28 cellular contexts compared by ENCODE assay signal in the genomic region with DNA sequence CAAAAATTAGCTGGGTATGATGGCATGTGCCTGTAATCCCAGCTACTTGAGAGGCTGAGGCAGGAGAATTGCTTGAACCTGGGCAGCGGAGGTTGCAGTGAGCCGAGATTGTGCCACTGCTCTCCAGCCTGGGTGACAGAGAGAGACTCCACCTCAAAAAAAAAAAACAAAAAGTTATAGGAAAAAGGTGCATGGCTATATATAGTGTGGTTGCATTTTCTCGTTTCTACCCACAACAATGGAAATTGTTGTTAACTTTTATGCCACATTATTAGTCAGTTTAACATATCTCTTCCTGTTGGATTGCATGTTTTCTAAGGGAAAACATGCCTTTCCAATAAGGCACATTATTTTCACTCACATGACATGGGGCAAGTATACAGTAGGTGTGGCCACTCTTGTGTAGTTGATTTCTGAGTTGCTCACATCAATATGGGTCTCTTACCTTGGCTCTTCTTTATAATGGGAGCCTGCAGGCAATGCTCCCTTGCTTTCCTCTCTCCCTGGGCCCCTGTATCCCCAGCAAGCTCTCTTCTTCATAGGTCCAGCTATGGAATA.
DNase-seq lines count a peak whose midpoint lies in the region; ATAC-seq and FAIRE-seq lines count a peak whose summit lies in the region.
"Had no signal": no experiment of that assay in that cellular context is flagged by ENCODE, and none has a peak within 500 bp of the region (broad histone marks: within the 10 kb centered on the region; RNA-seq: fewer than 3 reads in every experiment).

No MANE protein-coding gene starts in this region.

- CTCF ChIA-PET in activated CD4-positive, alpha-beta T cell treated with anti-CD3 and anti-CD28 coated beads for 36 hours (lab: Charles Lee), result interaction anchor here (1.0 kb wide), 1 partner anchor 12 kb away, joined by 3 read pairs; no protein-coding TSS in a partner anchor

- peaks cover 56% of the 10 kb centered on the region for H3K4me1 Mint-ChIP-seq in activated CD4-positive, alpha-beta T cell treated with anti-CD3 and anti-CD28 coated beads for 36 hours
- peaks cover 54% of the 10 kb centered on the region for H3K4me1 Mint-ChIP-seq in activated naive CD8-positive, alpha-beta T cell treated with anti-CD3 and anti-CD28 coated beads for 36 hours
- H3K4me1 Mint-ChIP-seq in stimulated activated naive CD8-positive, alpha-beta T cell treated with anti-CD3 and anti-CD28 coated beads, Interleukin-15, Interleukin-2, amounts not matched to agents 100 ng/mL and 50 ng/mL, for 24 hours (ENCODE audit: low read depth), result peaks cover 68% of the 10 kb centered on the region
- H3K4me1 Mint-ChIP-seq: CD14-positive monocyte had no signal

- intact Hi-C loops in activated CD4-positive, alpha-beta T cell treated with anti-CD3 and anti-CD28 coated beads for 36 hours (cut with DNase I, micrococcal nuclease), result loop anchor here (5.0 kb wide), 3 partner anchors 40 to 145 kb away; no protein-coding TSS in a partner anchor

- no peak for FAIRE-seq in frontal cortex (lab: Jason Lieb, UNC)
- FAIRE-seq: GM12892 had no signal

- H3K36me3 Mint-ChIP-seq in activated CD4-positive, alpha-beta T cell treated with anti-CD3 and anti-CD28 coated beads for 36 hours (ENCODE audit: low read depth), result peaks cover 51% of the 10 kb centered on the region
- H3K36me3 Mint-ChIP-seq in activated naive CD4-positive, alpha-beta T cell treated with anti-CD3 and anti-CD28 coated beads, Interleukin-2, amount 50 U/mL, for 72 hours, result peaks cover 34 to 55% of the 10 kb centered on the region in 2 donors
- peaks cover 82% of the 10 kb centered on the region for H3K36me3 Mint-ChIP-seq in activated naive CD8-positive, alpha-beta T cell treated with anti-CD3 and anti-CD28 coated beads for 36 hours
- peaks cover 43% of the 10 kb centered on the region for H3K36me3 Mint-ChIP-seq in stimulated activated naive CD8-positive, alpha-beta T cell treated with anti-CD3 and anti-CD28 coated beads, Interleukin-15, Interleukin-2, amounts not matched to agents 100 ng/mL and 50 ng/mL, for 24 hours (ENCODE audit: low read depth)
- H3K36me3 Mint-ChIP-seq: CD14-positive monocyte had no signal

- peak overlapping the region; percentile 53 for H3K27ac Mint-ChIP-seq in activated CD4-positive, alpha-beta T cell treated with anti-CD3 and anti-CD28 coated beads for 36 hours
- peak overlapping the region; percentile 45 to 86 for H3K27ac Mint-ChIP-seq in activated naive CD4-positive, alpha-beta T cell treated with anti-CD3 and anti-CD28 coated beads, Interleukin-2, amount 50 U/mL, for 72 hours
- H3K27ac Mint-ChIP-seq in activated naive CD8-positive, alpha-beta T cell treated with anti-CD3 and anti-CD28 coated beads for 36 hours, result peak overlapping the region; percentile 66
- H3K27ac Mint-ChIP-seq in stimulated activated naive CD8-positive, alpha-beta T cell treated with anti-CD3 and anti-CD28 coated beads, Interleukin-15, Interleukin-2, amounts not matched to agents 100 ng/mL and 50 ng/mL, for 24 hours, result peak overlapping the region; percentile 87
- H3K27ac Mint-ChIP-seq: CD14-positive monocyte had no signal

- ATAC-seq in activated CD4-positive, alpha-beta T cell treated with anti-CD3 and anti-CD28 coated beads for 36 hours, result peak; percentile 37
- ATAC-seq in activated naive CD4-positive, alpha-beta T cell treated with anti-CD3 and anti-CD28 coated beads, Interleukin-2, amount 50 U/mL, for 72 hours, result peak; percentile 26 to 77
- ATAC-seq: Panc1 had no signal

- peaks cover 43% of the 10 kb centered on the region for H3K9me3 Mint-ChIP-seq in activated CD4-positive, alpha-beta T cell treated with anti-CD3 and anti-CD28 coated beads for 36 hours (ENCODE audit: low read depth)
- H3K9me3 Mint-ChIP-seq in activated naive CD4-positive, alpha-beta T cell treated with anti-CD3 and anti-CD28 coated beads, Interleukin-2, amount 50 U/mL, for 72 hours, result peaks cover 45 to 49% of the 10 kb centered on the region in 2 donors
- H3K9me3 Mint-ChIP-seq in activated naive CD8-positive, alpha-beta T cell treated with anti-CD3 and anti-CD28 coated beads for 36 hours, result peaks cover 50% of the 10 kb centered on the region
- peaks cover 30% of the 10 kb centered on the region for H3K9me3 Mint-ChIP-seq in stimulated activated naive CD8-positive, alpha-beta T cell treated with anti-CD3 and anti-CD28 coated beads, Interleukin-15, Interleukin-2, amounts not matched to agents 100 ng/mL and 50 ng/mL, for 24 hours

- no peak for DNase-seq in activated CD4-positive, alpha-beta T cell treated with anti-CD3 and anti-CD28 coated beads for 36 hours
- no peak for DNase-seq in activated CD4-positive, alpha-beta T cell treated with anti-CD3 and anti-CD28 coated beads for 1 hour
- DNase-seq in activated naive CD4-positive, alpha-beta T cell treated with anti-CD3 and anti-CD28 coated beads, Interleukin-2, amount 50 U/mL, for 72 hours (ENCODE audit: low spot score in 2 of 2), result no peak
- DNase-seq in activated naive CD4-positive, alpha-beta T cell treated with Interleukin-2 at 50 U/mL for 16 hours, result no peak
- no peak for DNase-seq in activated naive CD8-positive, alpha-beta T cell treated with anti-CD3 and anti-CD28 coated beads for 36 hours
- DNase-seq in frontal cortex (ENCODE audit: low spot score in 2 of 2) (no peak), NCI-H1436 treated with DMSO at 0.1 percent for 48 hours (lab: John Stamatoyannopoulos, UW) (no peak)
- DNase-seq: 8988T; ACHN; BE2C; CD8-positive, alpha-beta memory T cell; DMS 273 treated with DMSO at 0.1 percent for 48 hours; DMS79; EL; GF-D8; GM23248; H7; NCI-H1048; NCI-H1417; NCI-H1694 treated with DMSO at 0.1 percent for 48 hours; NCI-H2081; NCI-H2227 treated with DMSO at 0.1 percent for 48 hours; NCI-H526 treated with DMSO at 0.1 percent for 48 hours; SHP77 had no signal

- H3K4me3 Mint-ChIP-seq in activated CD4-positive, alpha-beta T cell treated with anti-CD3 and anti-CD28 coated beads for 36 hours, result no peak overlapping the region
- H3K4me3 Mint-ChIP-seq in activated naive CD8-positive, alpha-beta T cell treated with anti-CD3 and anti-CD28 coated beads for 36 hours, result no peak overlapping the region
- H3K4me3 Mint-ChIP-seq in stimulated activated naive CD8-positive, alpha-beta T cell treated with anti-CD3 and anti-CD28 coated beads, Interleukin-15, Interleukin-2, amounts not matched to agents 100 ng/mL and 50 ng/mL, for 24 hours, result peak overlapping the region; percentile 18
- H3K4me3 Mint-ChIP-seq: CD14-positive monocyte; CD8-positive, alpha-beta memory T cell had no signal

- H3K27me3 Mint-ChIP-seq in activated CD4-positive, alpha-beta T cell treated with anti-CD3 and anti-CD28 coated beads for 36 hours, result no peaks in the 10 kb centered on the region
- no peaks in the 10 kb centered on the region for H3K27me3 Mint-ChIP-seq in activated naive CD8-positive, alpha-beta T cell treated with anti-CD3 and anti-CD28 coated beads for 36 hours
- no peaks in the 10 kb centered on the region for H3K27me3 Mint-ChIP-seq in stimulated activated naive CD8-positive, alpha-beta T cell treated with anti-CD3 and anti-CD28 coated beads, Interleukin-15, Interleukin-2, amounts not matched to agents 100 ng/mL and 50 ng/mL, for 24 hours

- POLR2A ChIA-PET in activated CD4-positive, alpha-beta T cell treated with anti-CD3 and anti-CD28 coated beads for 36 hours (lab: Charles Lee), result no interaction called here
